12 cellular contexts compared by ENCODE assay signal in genomic region chrX:13008189-13008533, GRCh38. TPM values are rescaled to one million over a fixed set of nuclear protein-coding genes. Genes with fewer than 3 reads are reported as not detected.
DNase-seq lines count a peak whose midpoint lies in the region; ATAC-seq and TF ChIP-seq lines count a peak whose summit lies in the region.
"Had no signal": no experiment of that assay in that cellular context is flagged by ENCODE, and none has a peak within 500 bp of the region (broad histone marks: within the 10 kb centered on the region; RNA-seq: fewer than 3 reads in every experiment).

No MANE protein-coding gene starts in this region.

- H3K27me3 Mint-ChIP-seq in activated T-cell treated with anti-CD3 and anti-CD28 coated beads, Interleukin-2, amount 50 U/mL, for 72 hours (ENCODE audit: low read depth): peaks cover 25% of the 10 kb centered on the region
- H3K27me3 Mint-ChIP-seq in IgD-negative memory B cell: peaks cover 20% of the 10 kb centered on the region
- no peaks in the 10 kb centered on the region for H3K27me3 Mint-ChIP-seq in activated T-helper 2 cell treated with anti-CD3 and anti-CD28 coated beads, Interferon-gamma antibody, Interleukin-2, Interleukin-4, amounts not matched to agents 10 μg/mL and 5 μg/mL and 100 μg/mL, durations not matched to agents 14 hours and 24 hours and 36 hours (ENCODE audit: low read depth)

- H3K9me3 Mint-ChIP-seq in activated T-cell treated with anti-CD3 and anti-CD28 coated beads, Interleukin-2, amount 50 U/mL, for 72 hours: peaks cover 0 to 2% of the 10 kb centered on the region in 2 donors
- H3K9me3 Mint-ChIP-seq in IgD-negative memory B cell: no peaks in the 10 kb centered on the region
- no peaks in the 10 kb centered on the region for H3K9me3 Mint-ChIP-seq in activated T-helper 2 cell treated with anti-CD3 and anti-CD28 coated beads, Interferon-gamma antibody, Interleukin-2, Interleukin-4, amounts not matched to agents 10 μg/mL and 5 μg/mL and 100 μg/mL, durations not matched to agents 14 hours and 24 hours and 36 hours
- H3K9me3 Mint-ChIP-seq: immature natural killer cell had no signal

- no peak for ATAC-seq in activated T-cell treated with anti-CD3 and anti-CD28 coated beads, Interleukin-2, amount 50 U/mL, for 72 hours (replicated peaks in 1 of 2)
- ATAC-seq in thoracic aorta (ENCODE audit: insufficient number of reproducible peaks, low FRiP score, low read depth) (no peak), HG02588 (IDR thresholded peaks at IDR 0.05; ENCODE audit: unreplicated experiment) (no peak)

- no peaks in the 10 kb centered on the region for H3K36me3 ChIP-seq in thoracic aorta
- no peaks in the 10 kb centered on the region for H3K36me3 ChIP-seq in thyroid gland
- H3K36me3 ChIP-seq in MG63: no peaks in the 10 kb centered on the region
- H3K36me3 ChIP-seq: right lobe of liver had no signal

- no peak for TF ChIP-seq POLR2A in thyroid gland (IDR thresholded peaks at IDR 0.05)

- H3K4me1 ChIP-seq in thoracic aorta (ENCODE audit: control insufficient read depth in 1 of 2, low read depth in 2 of 2): peaks cover 17 to 48% of the 10 kb centered on the region in 2 donors
- H3K4me1 ChIP-seq in thyroid gland: peaks cover 3 to 8% of the 10 kb centered on the region in 2 donors

- 59 to 75% methylated on average over 2 of the region's 2 CpGs for WGBS in thyroid gland, 2 donors

- no peak for DNase-seq in activated T-cell treated with anti-CD3 and anti-CD28 coated beads, Interleukin-2, amount 50 U/mL, for 72 hours
- DNase-seq in activated T-cell treated with anti-CD3 and anti-CD28 coated beads for 4 hours (no peak), thoracic aorta (ENCODE audit: low spot score) (no peak), thyroid gland (no peak), MG63 (no peak)
- DNase-seq in activated T-helper 2 cell treated with anti-CD3 and anti-CD28 coated beads, Interferon-gamma antibody, Interleukin-2, Interleukin-4, amounts not matched to agents 10 μg/mL and 5 μg/mL and 100 μg/mL, durations not matched to agents 14 hours and 24 hours and 36 hours (ENCODE audit: low spot score): no peak
- DNase-seq: activated effector memory CD4-positive, alpha-beta T cell treated with Interleukin-2 at 50 U/mL for 16 hours; immature natural killer cell; NCI-H1092 treated with DMSO at 0.1 percent for 48 hours; right lobe of liver had no signal

- H3K27ac ChIP-seq in thoracic aorta: peak overlapping the region; percentile 20 to 47
- no peak overlapping the region for H3K27ac ChIP-seq in thyroid gland
- H3K27ac ChIP-seq: right lobe of liver had no signal

- H3K27me3 ChIP-seq in thoracic aorta (replicated peaks; ENCODE audit: insufficient read depth) (no peaks in the 10 kb centered on the region), thyroid gland (no peaks in the 10 kb centered on the region), MG63 (no peaks in the 10 kb centered on the region)

- no peaks in the 10 kb centered on the region for H3K9me3 ChIP-seq in thoracic aorta
- no peaks in the 10 kb centered on the region for H3K9me3 ChIP-seq in thyroid gland
- no peaks in the 10 kb centered on the region for H3K9me3 ChIP-seq in MG63
- H3K9me3 ChIP-seq: right lobe of liver had no signal

- intact Hi-C loops in activated T-helper 2 cell treated with anti-CD3 and anti-CD28 coated beads, Interferon-gamma antibody, Interleukin-2, Interleukin-4, amounts not matched to agents 10 μg/mL and 5 μg/mL and 100 μg/mL, durations not matched to agents 14 hours and 24 hours and 36 hours (cut with micrococcal nuclease): loop anchor here (10.0 kb wide), 1 partner anchor 367 kb away; no protein-coding TSS in a partner anchor
- intact Hi-C loops in thyroid gland (cut with DNase I): no loop called here

- H3K4me3 Mint-ChIP-seq in activated T-cell treated with anti-CD3 and anti-CD28 coated beads, Interleukin-2, amount 50 U/mL, for 72 hours: peak overlapping the region in 1 of 2 donors; percentile 46
- peak overlapping the region in 3 of 4 donors; percentile 13 to 92 (median 66) for H3K4me3 Mint-ChIP-seq in IgD-negative memory B cell
- no peak overlapping the region for H3K4me3 Mint-ChIP-seq in activated T-helper 2 cell treated with anti-CD3 and anti-CD28 coated beads, Interferon-gamma antibody, Interleukin-2, Interleukin-4, amounts not matched to agents 10 μg/mL and 5 μg/mL and 100 μg/mL, durations not matched to agents 14 hours and 24 hours and 36 hours (ENCODE audit: low read depth)
- H3K4me3 Mint-ChIP-seq: immature natural killer cell had no signal

- no peak for TF ChIP-seq CTCF in thoracic aorta (IDR thresholded peaks at IDR 0.05)
- no peak for TF ChIP-seq CTCF in thyroid gland (IDR thresholded peaks at IDR 0.05)

- H3K36me3 Mint-ChIP-seq in activated T-cell treated with anti-CD3 and anti-CD28 coated beads, Interleukin-2, amount 50 U/mL, for 72 hours (ENCODE audit: insufficient read depth in 2 of 2): peaks cover 0 to 4% of the 10 kb centered on the region in 2 donors
- no peaks in the 10 kb centered on the region for H3K36me3 Mint-ChIP-seq in IgD-negative memory B cell
- no peaks in the 10 kb centered on the region for H3K36me3 Mint-ChIP-seq in activated T-helper 2 cell treated with anti-CD3 and anti-CD28 coated beads, Interferon-gamma antibody, Interleukin-2, Interleukin-4, amounts not matched to agents 10 μg/mL and 5 μg/mL and 100 μg/mL, durations not matched to agents 14 hours and 24 hours and 36 hours (ENCODE audit: low read depth)

- H3K4me3 ChIP-seq in thoracic aorta: no peak overlapping the region
- no peak overlapping the region for H3K4me3 ChIP-seq in thyroid gland (replicated peaks in 1 of 3)
- no peak overlapping the region for H3K4me3 ChIP-seq in MG63
- H3K4me3 ChIP-seq: right lobe of liver had no signal

- peaks cover 76% of the 10 kb centered on the region for H3K4me1 Mint-ChIP-seq in activated T-cell treated with anti-CD3 and anti-CD28 coated beads, Interleukin-2, amount 50 U/mL, for 72 hours (ENCODE audit: low read depth)
- H3K4me1 Mint-ChIP-seq in IgD-negative memory B cell: peaks cover 31 to 61% (median 39%) of the 10 kb centered on the region in 3 donors
- H3K4me1 Mint-ChIP-seq in activated T-helper 2 cell treated with anti-CD3 and anti-CD28 coated beads, Interferon-gamma antibody, Interleukin-2, Interleukin-4, amounts not matched to agents 10 μg/mL and 5 μg/mL and 100 μg/mL, durations not matched to agents 14 hours and 24 hours and 36 hours (ENCODE audit: low read depth): peaks cover 55% of the 10 kb centered on the region

- peak overlapping the region; percentile 24 for H3K27ac Mint-ChIP-seq in activated T-cell treated with anti-CD3 and anti-CD28 coated beads, Interleukin-2, amount 50 U/mL, for 72 hours
- peak overlapping the region in 2 of 3 donors; percentile 79 to 85 for H3K27ac Mint-ChIP-seq in IgD-negative memory B cell
- H3K27ac Mint-ChIP-seq in activated T-helper 2 cell treated with anti-CD3 and anti-CD28 coated beads, Interferon-gamma antibody, Interleukin-2, Interleukin-4, amounts not matched to agents 10 μg/mL and 5 μg/mL and 100 μg/mL, durations not matched to agents 14 hours and 24 hours and 36 hours: peak overlapping the region; percentile 63
- H3K27ac Mint-ChIP-seq: immature natural killer cell had no signal

RNA-seq across cellular contexts. Expression of gene TMSB4X, which starts 33.3 kb away (rescaled TPM):
- total RNA-seq in activated T-cell treated with anti-CD3 and anti-CD28 coated beads, Interleukin-2, amount 50 U/mL, for 72 hours: 1,000 to 10,000 TPM; 4,011 to 4,477 TPM
- polyA plus RNA-seq in IgD-negative memory B cell: 19,114 TPM
- total RNA-seq in activated T-helper 2 cell treated with anti-CD3 and anti-CD28 coated beads, Interferon-gamma antibody, Interleukin-2, Interleukin-4, amounts not matched to agents 10 μg/mL and 5 μg/mL and 100 μg/mL, durations not matched to agents 14 hours and 24 hours and 36 hours: 7,759 and 7,983 TPM in 2 replicates
- total RNA-seq in thoracic aorta: 1,000 to 10,000 TPM; 3,886 to 3,920 TPM
- 1,000 to 10,000 TPM in 3 of 4 donors, 100 to 1,000 TPM in 1; 854 to 2,672 (median 1,302) TPM for total RNA-seq in thyroid gland
- total RNA-seq in MG63 (2014; rRNA removed; shearing (Covaris generic); ENCODE audit: low replicate concordance): 1,177 and 1,592 TPM in 2 replicates

RNA-seq across cellular contexts. Expression of gene FAM9C, which starts 36.3 kb away (rescaled TPM):
- total RNA-seq in activated T-cell treated with anti-CD3 and anti-CD28 coated beads, Interleukin-2, amount 50 U/mL, for 72 hours: under 1 TPM in 1 of 2 donors, not detected in 1; 0.09 TPM
- not detected for polyA plus RNA-seq in IgD-negative memory B cell
- not detected in 2 replicates for total RNA-seq in activated T-helper 2 cell treated with anti-CD3 and anti-CD28 coated beads, Interferon-gamma antibody, Interleukin-2, Interleukin-4, amounts not matched to agents 10 μg/mL and 5 μg/mL and 100 μg/mL, durations not matched to agents 14 hours and 24 hours and 36 hours
- total RNA-seq in thoracic aorta: not detected
- total RNA-seq in thyroid gland: under 1 TPM in 1 of 4 donors, not detected in 3; 0.11 TPM
- not detected in 2 replicates for total RNA-seq in MG63 (2014; rRNA removed; shearing (Covaris generic); ENCODE audit: low replicate concordance)
- total RNA-seq: right lobe of liver had no signal
- polyA plus RNA-seq: immature natural killer cell had no signal

Comparison
In these comparisons a context has a peak if more than half of its experiments do, and no peak if none do; other contexts are left out.
1. H3K27ac Mint-ChIP-seq: peak in every context shown above with its lines; median percentile 82 in IgD-negative memory B cell; 63 in activated T-helper 2 cell treated with anti-CD3 and anti-CD28 coated beads, Interferon-gamma antibody, Interleukin-2, Interleukin-4, amounts not matched to agents 10 μg/mL and 5 μg/mL and 100 μg/mL, durations not matched to agents 14 hours and 24 hours and 36 hours; 24 in activated T-cell treated with anti-CD3 and anti-CD28 coated beads, Interleukin-2, amount 50 U/mL, for 72 hours.
2. H3K27ac ChIP-seq: peak in thoracic aorta (2 of 2); none in thyroid gland (0 of 3).